Comparison of ENCODE assay signal across 9 cellular contexts in genomic region chr11:115623021-115623451, GRCh38.
DNase-seq lines count a peak whose midpoint lies in the region; ATAC-seq and TF ChIP-seq lines count a peak whose summit lies in the region.
"Had no signal": no experiment of that assay in that cellular context is flagged by ENCODE, and none has a peak within 500 bp of the region (broad histone marks: within the 10 kb centered on the region; RNA-seq: fewer than 3 reads in every experiment).

No MANE protein-coding gene starts in this region.

- peaks cover 1% of the 10 kb centered on the region; the same call in 1 of the 2 replicates for H3K27me3 Mint-ChIP-seq in HFFc6 (ENCODE audit: insufficient read depth)
- H3K27me3 Mint-ChIP-seq in activated T-cell treated with anti-CD3 and anti-CD28 coated beads, Interleukin-2, amount 50 U/mL, for 24 hours: peaks cover 6% of the 10 kb centered on the region

- no peaks in the 10 kb centered on the region for H3K36me3 Mint-ChIP-seq in HFFc6 (ENCODE audit: low read depth)
- H3K36me3 Mint-ChIP-seq in activated T-cell treated with anti-CD3 and anti-CD28 coated beads, Interleukin-2, amount 50 U/mL, for 24 hours (ENCODE audit: low read depth): no peaks in the 10 kb centered on the region

- H3K9ac ChIP-seq in smooth muscle cell (ENCODE audit: low read depth): peak overlapping the region; percentile 35

- H3K4me3 Mint-ChIP-seq in HFFc6: no peak overlapping the region
- no peak overlapping the region for H3K4me3 Mint-ChIP-seq in activated T-cell treated with anti-CD3 and anti-CD28 coated beads, Interleukin-2, amount 50 U/mL, for 24 hours

- no peak overlapping the region for H3K27ac Mint-ChIP-seq in HFFc6
- no peak overlapping the region for H3K27ac Mint-ChIP-seq in activated T-cell treated with anti-CD3 and anti-CD28 coated beads, Interleukin-2, amount 50 U/mL, for 24 hours

- H3K4me3 ChIP-seq in choroid plexus epithelial cell (ENCODE audit: low read depth, low read length): no peak overlapping the region
- H3K4me3 ChIP-seq in kidney epithelial cell (ENCODE audit: low read depth, low read length): no peak overlapping the region
- no peak overlapping the region for H3K4me3 ChIP-seq in smooth muscle cell

- DNase-seq in HFFc6 (peak; percentile 46), choroid plexus epithelial cell (ENCODE audit: low read depth) (peak; percentile 78), kidney epithelial cell (ENCODE audit: low read depth) (peak; percentile 97), smooth muscle cell (lab: John Stamatoyannopoulos, UW; ENCODE audit: unreplicated experiment) (peak; percentile 55), NCI-H526 (lab: John Stamatoyannopoulos, UW) (no peak)
- DNase-seq in activated T-cell treated with anti-CD3 and anti-CD28 coated beads, Interleukin-2, amount 50 U/mL, for 24 hours: no peak
- DNase-seq in activated naive CD4-positive, alpha-beta T cell (lab: John Stamatoyannopoulos, UW): no peak
- DNase-seq: NCI-H2029 treated with DMSO at 0.1 percent for 48 hours had no signal

- no peaks in the 10 kb centered on the region for H3K27me3 ChIP-seq in kidney epithelial cell (ENCODE audit: control insufficient read depth, insufficient read depth, low read length)
- H3K27me3 ChIP-seq in smooth muscle cell (ENCODE audit: low read depth): no peaks in the 10 kb centered on the region

- ATAC-seq in HG02623 (IDR thresholded peaks at IDR 0.05; ENCODE audit: unreplicated experiment): no peak

- H3K4me1 ChIP-seq in smooth muscle cell (ENCODE audit: low read depth): peaks cover 17% of the 10 kb centered on the region

- no peaks in the 10 kb centered on the region for H3K4me1 Mint-ChIP-seq in HFFc6 (ENCODE audit: low read depth)
- H3K4me1 Mint-ChIP-seq in activated T-cell treated with anti-CD3 and anti-CD28 coated beads, Interleukin-2, amount 50 U/mL, for 24 hours (ENCODE audit: low read depth): no peaks in the 10 kb centered on the region

- WGBS in smooth muscle cell (ENCODE audit: low lambda C conversion rate): 24% methylated on average over 9 of the region's 9 CpGs

- H3K9me3 ChIP-seq in smooth muscle cell (replicated peaks; ENCODE audit: low read depth): no peaks in the 10 kb centered on the region

- TF ChIP-seq CTCF in HFFc6 (IDR thresholded peaks at IDR 0.05) (no peak), choroid plexus epithelial cell (conservative IDR thresholded peaks at IDR 0.05; ENCODE audit: low read depth, low read length) (no peak), kidney epithelial cell (IDR thresholded peaks at IDR 0.05; ENCODE audit: insufficient read depth, low read length, poor library complexity, severe bottlenecking) (no peak), smooth muscle cell (IDR thresholded peaks at IDR 0.05; ENCODE audit: borderline replicate concordance, insufficient read depth, poor library complexity, severe bottlenecking) (no peak)

- peak overlapping the region; percentile 65 for H3K4me2 ChIP-seq in smooth muscle cell

- no peaks in the 10 kb centered on the region for H4K20me1 ChIP-seq in smooth muscle cell (ENCODE audit: low read depth)

- peak overlapping the region; percentile 84 for H3K27ac ChIP-seq in smooth muscle cell (ENCODE audit: low read depth)

- no peaks in the 10 kb centered on the region for H3K79me2 ChIP-seq in smooth muscle cell (ENCODE audit: low read depth)

- H3K9me3 Mint-ChIP-seq in HFFc6: peaks cover 54% of the 10 kb centered on the region
- no peaks in the 10 kb centered on the region for H3K9me3 Mint-ChIP-seq in activated T-cell treated with anti-CD3 and anti-CD28 coated beads, Interleukin-2, amount 50 U/mL, for 24 hours

- H3K36me3 ChIP-seq in kidney epithelial cell (ENCODE audit: control insufficient read depth, insufficient read depth, low read length) (no peaks in the 10 kb centered on the region), smooth muscle cell (ENCODE audit: low read depth) (no peaks in the 10 kb centered on the region)

- no peak overlapping the region for H2AFZ ChIP-seq in smooth muscle cell (ENCODE audit: low read depth)

- peaks cover 10% of the 10 kb centered on the region for H3F3A ChIP-seq in smooth muscle cell (ENCODE audit: low read depth)

Comparison
In these comparisons a context has a peak if more than half of its experiments do, and no peak if none do; other contexts are left out.
1. DNase-seq: peak in HFFc6 (single experiment), choroid plexus epithelial cell (single experiment), kidney epithelial cell (single experiment) and smooth muscle cell (single experiment); none in activated T-cell treated with anti-CD3 and anti-CD28 coated beads, Interleukin-2, amount 50 U/mL, for 24 hours (single experiment), NCI-H526 (0 of 2) and activated naive CD4-positive, alpha-beta T cell (0 of 4).